10 cellular contexts compared by ENCODE assay signal in genomic region chr2:197675711-197676188, GRCh38. TPM values are rescaled to one million over a fixed set of nuclear protein-coding genes. Genes with fewer than 3 reads are reported as not detected.
DNase-seq lines count a peak whose midpoint lies in the region; TF ChIP-seq lines count a peak whose summit lies in the region.
"Had no signal": no experiment of that assay in that cellular context is flagged by ENCODE, and none has a peak within 500 bp of the region (broad histone marks: within the 10 kb centered on the region; RNA-seq: fewer than 3 reads in every experiment).

No MANE protein-coding gene starts in this region.

- intact Hi-C loops in OCI-LY7 (cut with micrococcal nuclease; ENCODE audit: unreplicated experiment), result no loop called here

- H3K9me2 ChIP-seq in OCI-LY7 (ENCODE audit: insufficient read depth, low read length), result no peaks in the 10 kb centered on the region

- DNase-seq in DMS 273 treated with DMSO at 0.1 percent for 48 hours (lab: John Stamatoyannopoulos, UW) (peak; percentile 17), astrocyte of the spinal cord (ENCODE audit: low read depth, low spot score) (peak; percentile 82), hepatic stellate cell (ENCODE audit: low spot score) (peak; percentile 19), OCI-LY7 (ENCODE audit: low spot score) (no peak), D341Med (ENCODE audit: low spot score) (no peak), NCI-H146 treated with DMSO at 0.1 percent for 48 hours (lab: John Stamatoyannopoulos, UW; ENCODE audit: unreplicated experiment) (no peak), cerebellum (ENCODE audit: low spot score) (no peak)
- DNase-seq: DMS79 treated with DMSO at 0.1 percent for 48 hours, NCI-H1694 treated with DMSO at 0.1 percent for 48 hours had no signal

- H3K4me3 ChIP-seq in astrocyte of the spinal cord (ENCODE audit: low read depth, low read length) (peak overlapping the region; percentile 62), rectal smooth muscle tissue (ENCODE audit: low read length) (peak overlapping the region; percentile 44), OCI-LY7 (ENCODE audit: low read depth, low read length, poor library complexity, severe bottlenecking) (no peak overlapping the region)

- no peaks in the 10 kb centered on the region for H3K27me3 ChIP-seq in rectal smooth muscle tissue (ENCODE audit: control insufficient read depth, insufficient read depth, low read length)

- H3K36me3 ChIP-seq in rectal smooth muscle tissue (ENCODE audit: control insufficient read depth, insufficient read depth, low read length) (no peaks in the 10 kb centered on the region), OCI-LY7 (ENCODE audit: insufficient read depth, low read length) (no peaks in the 10 kb centered on the region)

- H3K4me2 ChIP-seq in OCI-LY7 (ENCODE audit: low read length), result no peak overlapping the region

- H2AFZ ChIP-seq in OCI-LY7 (ENCODE audit: low read length), result no peak overlapping the region

- in situ Hi-C loops in astrocyte of the spinal cord (cut with HindIII; ENCODE audit: low sequenced_read_pairs), result no loop called here

- H3K27ac ChIP-seq in rectal smooth muscle tissue (ENCODE audit: low read depth, low read length) (no peak overlapping the region), OCI-LY7 (ENCODE audit: low read depth, low read length, poor library complexity, severe bottlenecking) (no peak overlapping the region)

- no TSS peak for BruUV-seq in OCI-LY7 (replicated peaks; lab: Mats Ljungman, UMichigan)

- no peak for TF ChIP-seq CTCF in astrocyte of the spinal cord (IDR thresholded peaks at IDR 0.05; ENCODE audit: low read depth, low read length)
- TF ChIP-seq CTCF in OCI-LY7 (conservative IDR thresholded peaks at IDR 0.05; ENCODE audit: low read length), result no peak

- POLR2A ChIA-PET in OCI-LY7 (lab: Charles Lee), result interaction anchor here (0.6 to 0.7 kb wide), 3 partner anchors 163 to 1694 kb away, joined by 4 to 5 read pairs (median 4); no protein-coding TSS in a partner anchor

- H3K4me1 ChIP-seq in rectal smooth muscle tissue (ENCODE audit: control insufficient read depth, insufficient read depth, low read length) (no peaks in the 10 kb centered on the region), OCI-LY7 (ENCODE audit: insufficient read depth, low read length, poor library complexity, severe bottlenecking) (no peaks in the 10 kb centered on the region)

- no peaks in the 10 kb centered on the region for H3K79me2 ChIP-seq in OCI-LY7 (ENCODE audit: insufficient read depth, low read depth, low read length)

- no peak overlapping the region for H3K9ac ChIP-seq in rectal smooth muscle tissue (ENCODE audit: low read length)

- no peaks in the 10 kb centered on the region for H4K20me1 ChIP-seq in OCI-LY7 (ENCODE audit: insufficient read depth, low read length)

- CTCF ChIA-PET in OCI-LY7 (lab: Charles Lee; ENCODE audit: unreplicated experiment), result no interaction called here

- no peaks in the 10 kb centered on the region for H3K9me3 ChIP-seq in OCI-LY7 (ENCODE audit: low read length)

RNA-seq across cellular contexts. Expression of gene RFTN2, which starts 0.4 kb away (rescaled TPM):
- not detected in 2 replicates for total RNA-seq in OCI-LY7 (2014; rRNA removed; shearing (Covaris generic))
- total RNA-seq in OCI-LY7 (2022) (not detected in 2 replicates), cerebellum (50.2 TPM)

RNA-seq across cellular contexts. Expression of gene MARS2, which starts 29.4 kb away (rescaled TPM):
- 23.2 and 32.7 TPM in 2 replicates for total RNA-seq in OCI-LY7 (2014; rRNA removed; shearing (Covaris generic))
- total RNA-seq in OCI-LY7 (2022) (21.3 and 21.8 TPM in 2 replicates), cerebellum (11.3 TPM)

Comparison
In these comparisons a context has a peak if more than half of its experiments do, and no peak if none do; other contexts are left out.
1. DNase-seq: peak in DMS 273 treated with DMSO at 0.1 percent for 48 hours (single experiment), astrocyte of the spinal cord (single experiment) and hepatic stellate cell (single experiment); none in OCI-LY7 (single experiment), D341Med (single experiment), NCI-H146 treated with DMSO at 0.1 percent for 48 hours (single experiment) and cerebellum (single experiment).
2. RNA of gene RFTN2, which starts 0.4 kb away (total RNA-seq): 50.2 TPM in cerebellum (single experiment); not detected in OCI-LY7; every median in the first group is over 10 times any median in the second.